Comparison of ENCODE assay signal across 18 cellular contexts in genomic region chr10:33893502-33893901, GRCh38.
DNase-seq lines count a peak whose midpoint lies in the region; ATAC-seq and TF ChIP-seq lines count a peak whose summit lies in the region.
"Had no signal": no experiment of that assay in that cellular context is flagged by ENCODE, and none has a peak within 500 bp of the region (broad histone marks: within the 10 kb centered on the region; RNA-seq: fewer than 3 reads in every experiment).

No MANE protein-coding gene starts in this region.

- H3K27ac ChIP-seq in right atrium auricular region (peak overlapping the region in 1 of 2 donors; percentile 45), aorta (ENCODE audit: low read depth in 1 of 2, low read length in 2 of 2) (peak overlapping the region in 1 of 2 donors; percentile 57)
- H3K27ac ChIP-seq: RWPE1 had no signal

- no peaks in the 10 kb centered on the region for H3K4me1 ChIP-seq in right atrium auricular region
- peaks cover 2 to 3% of the 10 kb centered on the region in 2 donors for H3K4me1 ChIP-seq in aorta (ENCODE audit: control insufficient read depth in 1 of 2, insufficient read depth in 2 of 2, low read length in 2 of 2)
- H3K4me1 ChIP-seq: BE2C had no signal

- H3K9me3 ChIP-seq in right atrium auricular region (no peaks in the 10 kb centered on the region), aorta (ENCODE audit: control insufficient read depth, low read length) (no peaks in the 10 kb centered on the region)
- H3K9me3 ChIP-seq: BE2C had no signal

- TF ChIP-seq CTCF in right atrium auricular region (IDR thresholded peaks at IDR 0.05) (no peak), fibroblast of the aortic adventitia (IDR thresholded peaks at IDR 0.05; ENCODE audit: insufficient read depth, low read length) (no peak)

- H3K27me3 ChIP-seq in right atrium auricular region, result no peaks in the 10 kb centered on the region
- H3K27me3 ChIP-seq in aorta (ENCODE audit: control insufficient read depth in 1 of 2, insufficient read depth in 2 of 2, low read length in 1 of 2), result no peaks in the 10 kb centered on the region
- H3K27me3 ChIP-seq: BE2C had no signal

- intact Hi-C loops in Right ventricle myocardium inferior (cut with DNase I), result no loop called here
- intact Hi-C loops in aorta (cut with DNase I), result loop anchor here in 1 of 2 donors (10.0 kb wide), 1 partner anchor 559 kb away; the partner anchor contains the start of gene NRP1

- H3K4me3 ChIP-seq in right atrium auricular region, result no peak overlapping the region
- H3K4me3 ChIP-seq in fibroblast of the aortic adventitia (ENCODE audit: low read depth, low read length), result no peak overlapping the region
- H3K4me3 ChIP-seq in aorta (ENCODE audit: low read length in 2 of 2), result no peak overlapping the region

- H3K36me3 ChIP-seq in right atrium auricular region, result no peaks in the 10 kb centered on the region
- H3K36me3 ChIP-seq in aorta (ENCODE audit: control insufficient read depth in 1 of 2, insufficient read depth in 2 of 2, low read length in 1 of 2), result no peaks in the 10 kb centered on the region
- H3K36me3 ChIP-seq: BE2C had no signal

- ATAC-seq in Right ventricle myocardium inferior (peak; percentile 76), aorta (ENCODE audit: low FRiP score) (peak; percentile 71), GM21576 (IDR thresholded peaks at IDR 0.05; ENCODE audit: unreplicated experiment) (no peak)
- ATAC-seq: PC-3 had no signal

- no peak for DNase-seq in Right ventricle myocardium inferior (ENCODE audit: missing footprints)
- DNase-seq in right atrium auricular region (ENCODE audit: low spot score), result no peak
- peak; percentile 77 for DNase-seq in fibroblast of the aortic adventitia (ENCODE audit: low read depth)
- DNase-seq in myocyte (ENCODE audit: low read depth), result peak; percentile 31
- DNase-seq in aorta, result no peak
- DNase-seq in HK-2 (ENCODE audit: unreplicated experiment), result no peak
- DNase-seq in mesenteric fat pad (ENCODE audit: low spot score), result no peak
- DNase-seq: 8988T; BE2C; CD4-positive, alpha-beta T cell; HCEC 1CT; KBM-7; NCI-H1436; NCI-H2029 treated with DMSO at 0.1 percent for 48 hours; NCI-H774; PC-3 had no signal

Comparison
In these comparisons a context has a peak if more than half of its experiments do, and no peak if none do; other contexts are left out.
1. DNase-seq: peak in fibroblast of the aortic adventitia (single experiment) and myocyte (single experiment); none in Right ventricle myocardium inferior (single experiment), right atrium auricular region (single experiment), aorta (0 of 2), HK-2 (single experiment) and mesenteric fat pad (single experiment).